Comparison of ENCODE assay signal across 1 cellular context in genomic region chr16:4766875-4767628, GRCh38.
A peak's percentile ranks its signal among the peaks of the same experiment; 100 is the strongest.
TF ChIP-seq lines count a peak whose summit lies in the region.

Gene ZNF500 (minus strand): TSS chr16:4767162. CDS start chr16:4765978, 1,184 bp downstream.

TF ChIP-seq in GM12878, 131 proteins besides CTCF, POLR2A, EP300 and RAD21 (continued from another document):
- TF ChIP-seq, protein P1, sequence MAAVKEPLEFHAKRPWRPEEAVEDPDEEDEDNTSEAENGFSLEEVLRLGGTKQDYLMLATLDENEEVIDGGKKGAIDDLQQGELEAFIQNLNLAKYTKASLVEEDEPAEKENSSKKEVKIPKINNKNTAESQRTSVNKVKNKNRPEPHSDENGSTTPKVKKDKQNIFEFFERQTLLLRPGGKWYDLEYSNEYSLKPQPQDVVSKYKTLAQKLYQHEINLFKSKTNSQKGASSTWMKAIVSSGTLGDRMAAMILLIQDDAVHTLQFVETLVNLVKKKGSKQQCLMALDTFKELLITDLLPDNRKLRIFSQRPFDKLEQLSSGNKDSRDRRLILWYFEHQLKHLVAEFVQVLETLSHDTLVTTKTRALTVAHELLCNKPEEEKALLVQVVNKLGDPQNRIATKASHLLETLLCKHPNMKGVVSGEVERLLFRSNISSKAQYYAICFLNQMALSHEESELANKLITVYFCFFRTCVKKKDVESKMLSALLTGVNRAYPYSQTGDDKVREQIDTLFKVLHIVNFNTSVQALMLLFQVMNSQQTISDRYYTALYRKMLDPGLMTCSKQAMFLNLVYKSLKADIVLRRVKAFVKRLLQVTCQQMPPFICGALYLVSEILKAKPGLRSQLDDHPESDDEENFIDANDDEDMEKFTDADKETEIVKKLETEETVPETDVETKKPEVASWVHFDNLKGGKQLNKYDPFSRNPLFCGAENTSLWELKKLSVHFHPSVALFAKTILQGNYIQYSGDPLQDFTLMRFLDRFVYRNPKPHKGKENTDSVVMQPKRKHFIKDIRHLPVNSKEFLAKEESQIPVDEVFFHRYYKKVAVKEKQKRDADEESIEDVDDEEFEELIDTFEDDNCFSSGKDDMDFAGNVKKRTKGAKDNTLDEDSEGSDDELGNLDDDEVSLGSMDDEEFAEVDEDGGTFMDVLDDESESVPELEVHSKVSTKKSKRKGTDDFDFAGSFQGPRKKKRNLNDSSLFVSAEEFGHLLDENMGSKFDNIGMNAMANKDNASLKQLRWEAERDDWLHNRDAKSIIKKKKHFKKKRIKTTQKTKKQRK (IDR thresholded peaks at IDR 0.05; ENCODE audit: low read depth, low read length), result no peak
- TF ChIP-seq NBN (IDR thresholded peaks at IDR 0.05), result peak; percentile 58; the same call in 1 of the 2 replicates
- TF ChIP-seq, protein P2, sequence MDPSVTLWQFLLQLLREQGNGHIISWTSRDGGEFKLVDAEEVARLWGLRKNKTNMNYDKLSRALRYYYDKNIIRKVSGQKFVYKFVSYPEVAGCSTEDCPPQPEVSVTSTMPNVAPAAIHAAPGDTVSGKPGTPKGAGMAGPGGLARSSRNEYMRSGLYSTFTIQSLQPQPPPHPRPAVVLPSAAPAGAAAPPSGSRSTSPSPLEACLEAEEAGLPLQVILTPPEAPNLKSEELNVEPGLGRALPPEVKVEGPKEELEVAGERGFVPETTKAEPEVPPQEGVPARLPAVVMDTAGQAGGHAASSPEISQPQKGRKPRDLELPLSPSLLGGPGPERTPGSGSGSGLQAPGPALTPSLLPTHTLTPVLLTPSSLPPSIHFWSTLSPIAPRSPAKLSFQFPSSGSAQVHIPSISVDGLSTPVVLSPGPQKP (IDR thresholded peaks at IDR 0.05; ENCODE audit: low read depth, low read length), result 0 out of 2 replicates have a peak, but pooled peaks have one; percentile 46
- TF ChIP-seq CBX3 (IDR thresholded peaks at IDR 0.05; ENCODE audit: borderline replicate concordance, low read depth), result no peak
- no peak for TF ChIP-seq KAT2A (conservative IDR thresholded peaks at IDR 0.05; ENCODE audit: control insufficient read depth, low read depth, low read length)
- peak; percentile 92 for TF ChIP-seq HCFC1 (IDR thresholded peaks at IDR 0.05; ENCODE audit: low read length)
- TF ChIP-seq POU2F2 (IDR thresholded peaks at IDR 0.05; ENCODE audit: borderline replicate concordance, low read depth, low read length), result peak; percentile 36; the same call in 1 of the 3 replicates
- no peak for TF ChIP-seq POLR2AphosphoS2 (IDR thresholded peaks at IDR 0.05; ENCODE audit: low read depth, low read length)
- TF ChIP-seq KLF5 (IDR thresholded peaks at IDR 0.05; ENCODE audit: partially characterized antibody), result peak; percentile 51
- TF ChIP-seq PRDM15 (CRISPR knock-in tag; IDR thresholded peaks at IDR 0.05), result no peak
